Comparison of ENCODE assay signal across 1 cellular context in the genomic region with DNA sequence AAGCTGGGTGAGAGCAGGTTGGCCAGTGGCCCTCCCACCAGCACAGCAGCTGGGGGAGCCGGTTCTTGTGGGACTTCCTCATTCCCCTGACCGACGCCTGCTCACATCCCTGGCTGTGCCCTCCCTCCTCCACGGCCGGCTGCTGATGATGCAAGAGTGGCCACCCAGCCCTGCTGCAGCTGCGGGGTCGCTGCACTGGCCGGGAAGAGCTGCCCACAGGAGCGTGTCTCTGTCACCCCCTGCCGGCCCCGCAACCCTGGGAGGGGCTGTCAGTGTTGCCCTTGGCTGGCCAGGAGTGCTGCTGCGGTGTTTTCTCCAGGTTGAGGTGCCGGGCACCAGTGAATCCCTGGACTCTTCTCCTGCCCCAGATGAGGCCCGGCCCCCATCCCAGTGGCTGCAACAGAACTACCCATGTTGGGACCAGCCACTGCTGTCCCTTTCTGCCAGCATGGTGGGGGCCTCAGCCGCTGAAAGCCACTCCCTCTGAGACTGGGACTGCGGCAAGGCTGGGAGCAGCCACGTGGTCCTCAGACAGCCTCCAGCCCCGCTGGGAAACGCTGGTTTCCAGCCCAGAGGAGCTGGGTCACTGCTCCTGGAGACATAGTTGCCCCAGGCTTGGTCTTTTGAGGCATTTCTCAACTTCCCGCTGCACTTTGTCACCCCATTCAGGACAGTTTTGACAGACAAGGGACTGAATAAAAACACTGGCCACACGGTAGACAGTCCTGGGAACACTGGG.
TF ChIP-seq lines count a peak whose summit lies in the region.

No MANE protein-coding gene starts in this region.

TF ChIP-seq in SK-N-SH, 30 proteins besides CTCF, POLR2A, EP300 and RAD21:
- TF ChIP-seq, protein P1, sequence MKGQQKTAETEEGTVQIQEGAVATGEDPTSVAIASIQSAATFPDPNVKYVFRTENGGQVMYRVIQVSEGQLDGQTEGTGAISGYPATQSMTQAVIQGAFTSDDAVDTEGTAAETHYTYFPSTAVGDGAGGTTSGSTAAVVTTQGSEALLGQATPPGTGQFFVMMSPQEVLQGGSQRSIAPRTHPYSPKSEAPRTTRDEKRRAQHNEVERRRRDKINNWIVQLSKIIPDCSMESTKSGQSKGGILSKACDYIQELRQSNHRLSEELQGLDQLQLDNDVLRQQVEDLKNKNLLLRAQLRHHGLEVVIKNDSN (IDR thresholded peaks at IDR 0.05; ENCODE audit: borderline replicate concordance, low read depth), result 0 out of 2 replicates have a peak, but pooled peaks have one; percentile 21
- TF ChIP-seq GABPA (IDR thresholded peaks at IDR 0.05; ENCODE audit: low read depth) (no peak), ELF1 (IDR thresholded peaks at IDR 0.05) (no peak), MXI1 (IDR thresholded peaks at IDR 0.05; ENCODE audit: low read depth, low read length) (peak; percentile 90), GATA2 (CRISPR knock-in tag; IDR thresholded peaks at IDR 0.05) (no peak), EZH2phosphoT487 (IDR thresholded peaks at IDR 0.05; ENCODE audit: borderline replicate concordance, low read depth) (no peak)
- TF ChIP-seq, protein P2, sequence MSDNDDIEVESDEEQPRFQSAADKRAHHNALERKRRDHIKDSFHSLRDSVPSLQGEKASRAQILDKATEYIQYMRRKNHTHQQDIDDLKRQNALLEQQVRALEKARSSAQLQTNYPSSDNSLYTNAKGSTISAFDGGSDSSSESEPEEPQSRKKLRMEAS (IDR thresholded peaks at IDR 0.05; ENCODE audit: low read depth), result 0 out of 2 replicates have a peak, but pooled peaks have one; percentile 9
